In genomic region chr2:85772019-85772745, GRCh38 we compare ENCODE assay signal across 9 cellular contexts. TPM values are rescaled to one million over a fixed set of nuclear protein-coding genes. Genes with fewer than 3 reads are reported as not detected.
DNase-seq lines count a peak whose midpoint lies in the region; ATAC-seq and TF ChIP-seq lines count a peak whose summit lies in the region.
"Had no signal": no experiment of that assay in that cellular context is flagged by ENCODE, and none has a peak within 500 bp of the region (broad histone marks: within the 10 kb centered on the region; RNA-seq: fewer than 3 reads in every experiment).

No MANE protein-coding gene starts in this region.

- no peaks in the 10 kb centered on the region for H3K9me3 Mint-ChIP-seq in activated naive CD4-positive, alpha-beta T cell treated with anti-CD3 and anti-CD28 coated beads, Interleukin-2, amount 50 U/mL, for 72 hours

- H3K27me3 ChIP-seq in BJ (ENCODE audit: control insufficient read depth, insufficient read depth, low read length) = no peaks in the 10 kb centered on the region

- POLR2A ChIA-PET in BJ (lab: Charles Lee) = interaction anchor here (0.6 to 1.1 kb wide), 4 partner anchors 11 to 31 kb away, joined by 3 to 6 read pairs (median 3); partner anchors contain the start of gene ATOH8

- peak; percentile 92 for ATAC-seq in omental fat pad (ENCODE audit: low FRiP score)
- ATAC-seq in GM21529 (IDR thresholded peaks at IDR 0.05; ENCODE audit: unreplicated experiment) = no peak
- no peak for ATAC-seq in activated naive CD4-positive, alpha-beta T cell treated with anti-CD3 and anti-CD28 coated beads, Interleukin-2, amount 50 U/mL, for 72 hours
- no peak for ATAC-seq in GM19324 (IDR thresholded peaks at IDR 0.05; ENCODE audit: low FRiP score, unreplicated experiment)

- peak; percentile 32; the same call in 1 of the 2 replicates for TF ChIP-seq CTCF in BJ (IDR thresholded peaks at IDR 0.05; ENCODE audit: insufficient read depth, low read depth, low read length)
- peak; percentile 50 for TF ChIP-seq CTCF in VCaP (conservative IDR thresholded peaks at IDR 0.05)
- TF ChIP-seq CTCF in omental fat pad (IDR thresholded peaks at IDR 0.05) = no peak

- H3K4me3 ChIP-seq in BJ (ENCODE audit: low read depth, low read length) = no peak overlapping the region; the same call in 1 of the 2 replicates

- peaks cover 7% of the 10 kb centered on the region for H3K36me3 ChIP-seq in BJ (ENCODE audit: control insufficient read depth, insufficient read depth, low read length)

- CTCF ChIA-PET in BJ (lab: Yijun Ruan, JAX) = interaction anchor here (0.7 to 5.8 kb wide), 26 partner anchors 11 to 307 kb away, joined by 3 to 65 read pairs (median 4); partner anchors contain the start of gene ATOH8

- no peak overlapping the region for H3K27ac Mint-ChIP-seq in activated naive CD4-positive, alpha-beta T cell treated with anti-CD3 and anti-CD28 coated beads, Interleukin-2, amount 50 U/mL, for 72 hours
- H3K27ac Mint-ChIP-seq: activated naive CD8-positive, alpha-beta T cell had no signal

- peak overlapping the region; percentile 76 for H3K27ac ChIP-seq in VCaP

- DNase-seq in BJ (ENCODE audit: low read depth) (peak; percentile 99), NCI-H1105 treated with DMSO at 0.1 percent for 48 hours (lab: John Stamatoyannopoulos, UW) (peak; percentile 98), globus pallidus (ENCODE audit: low spot score) (peak; percentile 97), omental fat pad (ENCODE audit: low spot score) (peak; percentile 95)
- no peak for DNase-seq in activated naive CD4-positive, alpha-beta T cell treated with anti-CD3 and anti-CD28 coated beads, Interleukin-2, amount 50 U/mL, for 72 hours (ENCODE audit: low spot score in 2 of 2)

- no peaks in the 10 kb centered on the region for H3K36me3 Mint-ChIP-seq in activated naive CD4-positive, alpha-beta T cell treated with anti-CD3 and anti-CD28 coated beads, Interleukin-2, amount 50 U/mL, for 72 hours
- H3K36me3 Mint-ChIP-seq: activated naive CD8-positive, alpha-beta T cell had no signal

RNA-seq across cellular contexts. Expression of gene ATOH8, which starts 18.4 kb away (rescaled TPM):
- polyA plus RNA-seq in BJ (2011; rRNA removed) = 12.5 and 19.5 TPM in 2 replicates
- polyA minus RNA-seq in BJ (2011; rRNA and poly(A)+ RNA removed) = 18.8 and 22.2 TPM in 2 replicates
- total RNA-seq in omental fat pad = 100 to 1,000 TPM in 1 of 4 donors, 10 to 100 TPM in 3; 17.1 to 210 (median 45.9) TPM
- total RNA-seq in activated naive CD4-positive, alpha-beta T cell treated with anti-CD3 and anti-CD28 coated beads, Interleukin-2, amount 50 U/mL, for 72 hours = not detected

Comparison
In these comparisons a context has a peak if more than half of its experiments do, and no peak if none do; other contexts are left out.
1. DNase-seq: peak in BJ (single experiment), NCI-H1105 treated with DMSO at 0.1 percent for 48 hours (single experiment), globus pallidus (single experiment) and omental fat pad (single experiment); none in activated naive CD4-positive, alpha-beta T cell treated with anti-CD3 and anti-CD28 coated beads, Interleukin-2, amount 50 U/mL, for 72 hours (0 of 2).
2. CTCF ChIP-seq: peak in BJ (single experiment) and VCaP (single experiment); none in omental fat pad (0 of 3).
3. RNA of gene ATOH8, which starts 18.4 kb away (total RNA-seq): 17.1 to 210 TPM in omental fat pad; not detected in activated naive CD4-positive, alpha-beta T cell treated with anti-CD3 and anti-CD28 coated beads, Interleukin-2, amount 50 U/mL, for 72 hours; every median in the first group is over 10 times any median in the second.